In the genomic region with DNA sequence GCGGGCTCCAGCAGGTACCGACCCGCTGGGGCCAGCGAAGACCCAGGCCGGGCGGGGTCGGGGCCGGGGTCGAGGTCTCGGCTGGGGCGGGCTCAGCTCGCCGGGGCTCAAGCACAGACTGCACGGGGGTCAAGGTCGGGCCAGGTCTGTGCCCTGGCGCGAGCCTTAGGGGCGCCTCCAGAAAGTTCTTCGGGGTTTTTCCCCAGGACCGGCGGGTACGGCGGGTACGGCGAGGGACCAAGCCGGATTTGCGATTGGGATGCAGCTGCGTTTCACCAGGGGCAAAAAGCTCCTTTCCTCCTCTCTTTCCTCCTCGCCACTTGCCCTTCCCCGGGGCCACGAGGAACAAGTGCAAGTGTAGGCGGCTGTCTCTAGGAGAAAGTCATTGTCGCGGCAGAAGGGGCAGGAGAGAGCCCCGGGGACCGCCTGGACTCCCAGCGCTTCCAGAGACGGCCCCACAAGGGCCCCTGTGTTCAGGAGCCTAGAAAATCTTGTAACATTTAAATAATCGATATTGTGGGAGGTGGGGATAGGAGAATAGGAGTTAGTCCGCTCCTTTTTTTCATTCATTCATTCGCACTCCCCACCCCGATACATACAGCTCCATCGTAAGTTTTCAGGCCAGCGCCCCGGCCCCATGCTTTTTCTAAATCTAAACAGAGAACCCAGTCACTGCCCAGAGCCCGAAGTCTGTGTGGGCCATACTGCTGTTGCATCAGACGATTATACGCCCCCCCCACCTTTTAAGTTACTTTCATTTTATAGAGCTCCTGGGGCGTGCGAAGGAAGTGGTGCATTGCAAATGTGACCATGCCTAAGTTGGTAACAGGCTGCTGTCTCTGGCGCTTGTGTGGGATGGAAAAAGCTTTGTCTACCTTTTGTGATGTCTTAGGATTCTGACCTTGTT, we compare ENCODE assay signal across 1 cellular context.
A peak's percentile ranks its signal among the peaks of the same experiment; 100 is the strongest.
TF ChIP-seq lines count a peak whose summit lies in the region.

No MANE protein-coding gene starts in this region.

TF ChIP-seq in SK-N-SH treated with all-trans-retinoic acid at 6 μM for 48 hours, 23 proteins besides CTCF, POLR2A, EP300 and RAD21 (continued from another document):
- 0 out of 2 replicates have a peak, but pooled peaks have one; percentile 13 for TF ChIP-seq ZFP3 (CRISPR knock-in tag; IDR thresholded peaks at IDR 0.05)
- TF ChIP-seq ZC3H10 (CRISPR knock-in tag; IDR thresholded peaks at IDR 0.05): no peak
- no peak for TF ChIP-seq BACH2 (CRISPR knock-in tag; IDR thresholded peaks at IDR 0.05; ENCODE audit: borderline replicate concordance)
- no peak for TF ChIP-seq GLIS3 (CRISPR knock-in tag; IDR thresholded peaks at IDR 0.05)
- TF ChIP-seq TCF4 (CRISPR knock-in tag; IDR thresholded peaks at IDR 0.05; ENCODE audit: borderline replicate concordance): no peak
- no peak for TF ChIP-seq OSR1 (CRISPR knock-in tag; IDR thresholded peaks at IDR 0.05)
- TF ChIP-seq, protein P1, sequence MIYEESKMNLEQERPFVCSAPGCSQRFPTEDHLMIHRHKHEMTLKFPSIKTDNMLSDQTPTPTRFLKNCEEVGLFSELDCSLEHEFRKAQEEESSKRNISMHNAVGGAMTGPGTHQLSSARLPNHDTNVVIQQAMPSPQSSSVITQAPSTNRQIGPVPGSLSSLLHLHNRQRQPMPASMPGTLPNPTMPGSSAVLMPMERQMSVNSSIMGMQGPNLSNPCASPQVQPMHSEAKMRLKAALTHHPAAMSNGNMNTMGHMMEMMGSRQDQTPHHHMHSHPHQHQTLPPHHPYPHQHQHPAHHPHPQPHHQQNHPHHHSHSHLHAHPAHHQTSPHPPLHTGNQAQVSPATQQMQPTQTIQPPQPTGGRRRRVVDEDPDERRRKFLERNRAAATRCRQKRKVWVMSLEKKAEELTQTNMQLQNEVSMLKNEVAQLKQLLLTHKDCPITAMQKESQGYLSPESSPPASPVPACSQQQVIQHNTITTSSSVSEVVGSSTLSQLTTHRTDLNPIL (CRISPR knock-in tag; IDR thresholded peaks at IDR 0.05; ENCODE audit: low read depth): no peak
- no peak for TF ChIP-seq ARNTL (CRISPR knock-in tag; IDR thresholded peaks at IDR 0.05; ENCODE audit: borderline replicate concordance, low read depth)
- no peak for TF ChIP-seq CSDC2 (CRISPR knock-in tag; IDR thresholded peaks at IDR 0.05)
- TF ChIP-seq RARB (CRISPR knock-in tag; IDR thresholded peaks at IDR 0.05): no peak
- no peak for TF ChIP-seq ZFP30 (CRISPR knock-in tag; IDR thresholded peaks at IDR 0.05)
- no peak for TF ChIP-seq PPARA (CRISPR knock-in tag; IDR thresholded peaks at IDR 0.05; ENCODE audit: borderline replicate concordance)
- no peak for TF ChIP-seq ZNF565 (CRISPR knock-in tag; conservative IDR thresholded peaks at IDR 0.05; ENCODE audit: low read depth)
- TF ChIP-seq, protein P2, sequence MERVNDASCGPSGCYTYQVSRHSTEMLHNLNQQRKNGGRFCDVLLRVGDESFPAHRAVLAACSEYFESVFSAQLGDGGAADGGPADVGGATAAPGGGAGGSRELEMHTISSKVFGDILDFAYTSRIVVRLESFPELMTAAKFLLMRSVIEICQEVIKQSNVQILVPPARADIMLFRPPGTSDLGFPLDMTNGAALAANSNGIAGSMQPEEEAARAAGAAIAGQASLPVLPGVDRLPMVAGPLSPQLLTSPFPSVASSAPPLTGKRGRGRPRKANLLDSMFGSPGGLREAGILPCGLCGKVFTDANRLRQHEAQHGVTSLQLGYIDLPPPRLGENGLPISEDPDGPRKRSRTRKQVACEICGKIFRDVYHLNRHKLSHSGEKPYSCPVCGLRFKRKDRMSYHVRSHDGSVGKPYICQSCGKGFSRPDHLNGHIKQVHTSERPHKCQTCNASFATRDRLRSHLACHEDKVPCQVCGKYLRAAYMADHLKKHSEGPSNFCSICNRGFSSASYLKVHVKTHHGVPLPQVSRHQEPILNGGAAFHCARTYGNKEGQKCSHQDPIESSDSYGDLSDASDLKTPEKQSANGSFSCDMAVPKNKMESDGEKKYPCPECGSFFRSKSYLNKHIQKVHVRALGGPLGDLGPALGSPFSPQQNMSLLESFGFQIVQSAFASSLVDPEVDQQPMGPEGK (CRISPR knock-in tag; IDR thresholded peaks at IDR 0.05; ENCODE audit: borderline replicate concordance): peak; percentile 17; the same call in 1 of the 2 replicates
TF ChIP-seq in SK-N-SH treated with all-trans-retinoic acid at 6 μM for 48 hours: peak in this region for 2.
